1 cellular context compared by ENCODE assay signal in the genomic region with DNA sequence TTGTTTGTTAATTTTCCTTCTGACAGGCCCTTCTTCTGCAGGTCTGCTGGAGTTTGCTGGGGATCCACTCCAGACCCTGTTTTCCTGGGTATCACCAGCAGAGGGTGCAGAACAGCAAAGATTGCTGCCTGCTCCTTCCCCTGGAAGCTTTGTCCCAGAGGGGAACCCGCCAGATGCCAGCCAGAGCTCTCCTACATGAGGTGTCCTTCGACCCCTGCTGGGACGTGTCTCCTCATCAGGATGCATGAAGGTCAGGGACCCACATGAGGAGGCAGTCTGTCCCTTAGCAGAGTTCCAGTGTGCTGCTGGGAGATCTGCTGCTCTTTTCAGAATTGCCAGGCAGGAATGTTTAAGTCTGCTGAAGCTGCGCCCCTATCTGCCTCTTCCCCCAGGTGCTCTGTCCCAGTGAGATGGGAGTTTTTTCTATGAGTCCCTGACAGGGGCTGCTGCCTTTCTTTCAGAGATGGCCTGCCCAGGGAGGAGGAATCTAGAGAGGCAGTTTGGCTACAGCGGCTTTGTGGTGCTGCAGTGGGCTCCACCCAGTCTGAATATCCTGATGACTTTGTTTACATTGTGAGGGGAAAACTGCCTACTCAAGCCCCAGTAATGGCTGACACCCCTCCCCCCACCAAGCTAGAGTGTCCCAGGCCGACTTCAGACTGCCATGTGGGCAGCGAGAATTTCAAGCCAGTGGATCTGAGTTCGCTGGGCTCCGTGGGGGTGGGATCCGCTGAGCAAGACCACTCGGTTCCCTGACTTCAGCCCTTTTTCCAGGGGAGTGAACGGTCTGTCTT.
TF ChIP-seq lines count a peak whose summit lies in the region.

No MANE protein-coding gene starts in this region.

TF ChIP-seq in WTC11, 78 proteins besides CTCF, POLR2A, EP300 and RAD21:
- TF ChIP-seq, protein P1, sequence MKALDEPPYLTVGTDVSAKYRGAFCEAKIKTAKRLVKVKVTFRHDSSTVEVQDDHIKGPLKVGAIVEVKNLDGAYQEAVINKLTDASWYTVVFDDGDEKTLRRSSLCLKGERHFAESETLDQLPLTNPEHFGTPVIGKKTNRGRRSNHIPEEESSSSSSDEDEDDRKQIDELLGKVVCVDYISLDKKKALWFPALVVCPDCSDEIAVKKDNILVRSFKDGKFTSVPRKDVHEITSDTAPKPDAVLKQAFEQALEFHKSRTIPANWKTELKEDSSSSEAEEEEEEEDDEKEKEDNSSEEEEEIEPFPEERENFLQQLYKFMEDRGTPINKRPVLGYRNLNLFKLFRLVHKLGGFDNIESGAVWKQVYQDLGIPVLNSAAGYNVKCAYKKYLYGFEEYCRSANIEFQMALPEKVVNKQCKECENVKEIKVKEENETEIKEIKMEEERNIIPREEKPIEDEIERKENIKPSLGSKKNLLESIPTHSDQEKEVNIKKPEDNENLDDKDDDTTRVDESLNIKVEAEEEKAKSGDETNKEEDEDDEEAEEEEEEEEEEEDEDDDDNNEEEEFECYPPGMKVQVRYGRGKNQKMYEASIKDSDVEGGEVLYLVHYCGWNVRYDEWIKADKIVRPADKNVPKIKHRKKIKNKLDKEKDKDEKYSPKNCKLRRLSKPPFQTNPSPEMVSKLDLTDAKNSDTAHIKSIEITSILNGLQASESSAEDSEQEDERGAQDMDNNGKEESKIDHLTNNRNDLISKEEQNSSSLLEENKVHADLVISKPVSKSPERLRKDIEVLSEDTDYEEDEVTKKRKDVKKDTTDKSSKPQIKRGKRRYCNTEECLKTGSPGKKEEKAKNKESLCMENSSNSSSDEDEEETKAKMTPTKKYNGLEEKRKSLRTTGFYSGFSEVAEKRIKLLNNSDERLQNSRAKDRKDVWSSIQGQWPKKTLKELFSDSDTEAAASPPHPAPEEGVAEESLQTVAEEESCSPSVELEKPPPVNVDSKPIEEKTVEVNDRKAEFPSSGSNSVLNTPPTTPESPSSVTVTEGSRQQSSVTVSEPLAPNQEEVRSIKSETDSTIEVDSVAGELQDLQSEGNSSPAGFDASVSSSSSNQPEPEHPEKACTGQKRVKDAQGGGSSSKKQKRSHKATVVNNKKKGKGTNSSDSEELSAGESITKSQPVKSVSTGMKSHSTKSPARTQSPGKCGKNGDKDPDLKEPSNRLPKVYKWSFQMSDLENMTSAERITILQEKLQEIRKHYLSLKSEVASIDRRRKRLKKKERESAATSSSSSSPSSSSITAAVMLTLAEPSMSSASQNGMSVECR (CRISPR knock-in tag; IDR thresholded peaks at IDR 0.05; ENCODE audit: borderline replicate concordance) = no peak
- TF ChIP-seq, protein P2, sequence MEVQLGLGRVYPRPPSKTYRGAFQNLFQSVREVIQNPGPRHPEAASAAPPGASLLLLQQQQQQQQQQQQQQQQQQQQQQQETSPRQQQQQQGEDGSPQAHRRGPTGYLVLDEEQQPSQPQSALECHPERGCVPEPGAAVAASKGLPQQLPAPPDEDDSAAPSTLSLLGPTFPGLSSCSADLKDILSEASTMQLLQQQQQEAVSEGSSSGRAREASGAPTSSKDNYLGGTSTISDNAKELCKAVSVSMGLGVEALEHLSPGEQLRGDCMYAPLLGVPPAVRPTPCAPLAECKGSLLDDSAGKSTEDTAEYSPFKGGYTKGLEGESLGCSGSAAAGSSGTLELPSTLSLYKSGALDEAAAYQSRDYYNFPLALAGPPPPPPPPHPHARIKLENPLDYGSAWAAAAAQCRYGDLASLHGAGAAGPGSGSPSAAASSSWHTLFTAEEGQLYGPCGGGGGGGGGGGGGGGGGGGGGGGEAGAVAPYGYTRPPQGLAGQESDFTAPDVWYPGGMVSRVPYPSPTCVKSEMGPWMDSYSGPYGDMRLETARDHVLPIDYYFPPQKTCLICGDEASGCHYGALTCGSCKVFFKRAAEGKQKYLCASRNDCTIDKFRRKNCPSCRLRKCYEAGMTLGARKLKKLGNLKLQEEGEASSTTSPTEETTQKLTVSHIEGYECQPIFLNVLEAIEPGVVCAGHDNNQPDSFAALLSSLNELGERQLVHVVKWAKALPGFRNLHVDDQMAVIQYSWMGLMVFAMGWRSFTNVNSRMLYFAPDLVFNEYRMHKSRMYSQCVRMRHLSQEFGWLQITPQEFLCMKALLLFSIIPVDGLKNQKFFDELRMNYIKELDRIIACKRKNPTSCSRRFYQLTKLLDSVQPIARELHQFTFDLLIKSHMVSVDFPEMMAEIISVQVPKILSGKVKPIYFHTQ (CRISPR knock-in tag; IDR thresholded peaks at IDR 0.05) = no peak
- TF ChIP-seq, protein P3, sequence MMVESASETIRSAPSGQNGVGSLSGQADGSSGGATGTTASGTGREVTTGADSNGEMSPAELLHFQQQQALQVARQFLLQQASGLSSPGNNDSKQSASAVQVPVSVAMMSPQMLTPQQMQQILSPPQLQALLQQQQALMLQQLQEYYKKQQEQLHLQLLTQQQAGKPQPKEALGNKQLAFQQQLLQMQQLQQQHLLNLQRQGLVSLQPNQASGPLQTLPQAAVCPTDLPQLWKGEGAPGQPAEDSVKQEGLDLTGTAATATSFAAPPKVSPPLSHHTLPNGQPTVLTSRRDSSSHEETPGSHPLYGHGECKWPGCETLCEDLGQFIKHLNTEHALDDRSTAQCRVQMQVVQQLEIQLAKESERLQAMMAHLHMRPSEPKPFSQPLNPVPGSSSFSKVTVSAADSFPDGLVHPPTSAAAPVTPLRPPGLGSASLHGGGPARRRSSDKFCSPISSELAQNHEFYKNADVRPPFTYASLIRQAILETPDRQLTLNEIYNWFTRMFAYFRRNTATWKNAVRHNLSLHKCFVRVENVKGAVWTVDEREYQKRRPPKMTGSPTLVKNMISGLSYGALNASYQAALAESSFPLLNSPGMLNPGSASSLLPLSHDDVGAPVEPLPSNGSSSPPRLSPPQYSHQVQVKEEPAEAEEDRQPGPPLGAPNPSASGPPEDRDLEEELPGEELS (CRISPR knock-in tag; IDR thresholded peaks at IDR 0.05) = no peak
- TF ChIP-seq SMAD3 (CRISPR knock-in tag; IDR thresholded peaks at IDR 0.05; ENCODE audit: borderline replicate concordance) (no peak), MYBL2 (CRISPR knock-in tag; IDR thresholded peaks at IDR 0.05) (no peak), ZNF219 (CRISPR knock-in tag; IDR thresholded peaks at IDR 0.05; ENCODE audit: borderline replicate concordance) (no peak), SMAD4 (CRISPR knock-in tag; IDR thresholded peaks at IDR 0.05) (no peak), ZNF423 (CRISPR knock-in tag; IDR thresholded peaks at IDR 0.05) (no peak), HMGA2 (CRISPR knock-in tag; IDR thresholded peaks at IDR 0.05) (no peak), NR1H2 (CRISPR knock-in tag; IDR thresholded peaks at IDR 0.05) (no peak), NFE2L1 (CRISPR knock-in tag; IDR thresholded peaks at IDR 0.05) (no peak), ZNF121 (CRISPR knock-in tag; IDR thresholded peaks at IDR 0.05) (no peak), EMX1 (CRISPR knock-in tag; IDR thresholded peaks at IDR 0.05) (no peak), JUN (CRISPR knock-in tag; IDR thresholded peaks at IDR 0.05) (no peak)
- TF ChIP-seq, protein P4, sequence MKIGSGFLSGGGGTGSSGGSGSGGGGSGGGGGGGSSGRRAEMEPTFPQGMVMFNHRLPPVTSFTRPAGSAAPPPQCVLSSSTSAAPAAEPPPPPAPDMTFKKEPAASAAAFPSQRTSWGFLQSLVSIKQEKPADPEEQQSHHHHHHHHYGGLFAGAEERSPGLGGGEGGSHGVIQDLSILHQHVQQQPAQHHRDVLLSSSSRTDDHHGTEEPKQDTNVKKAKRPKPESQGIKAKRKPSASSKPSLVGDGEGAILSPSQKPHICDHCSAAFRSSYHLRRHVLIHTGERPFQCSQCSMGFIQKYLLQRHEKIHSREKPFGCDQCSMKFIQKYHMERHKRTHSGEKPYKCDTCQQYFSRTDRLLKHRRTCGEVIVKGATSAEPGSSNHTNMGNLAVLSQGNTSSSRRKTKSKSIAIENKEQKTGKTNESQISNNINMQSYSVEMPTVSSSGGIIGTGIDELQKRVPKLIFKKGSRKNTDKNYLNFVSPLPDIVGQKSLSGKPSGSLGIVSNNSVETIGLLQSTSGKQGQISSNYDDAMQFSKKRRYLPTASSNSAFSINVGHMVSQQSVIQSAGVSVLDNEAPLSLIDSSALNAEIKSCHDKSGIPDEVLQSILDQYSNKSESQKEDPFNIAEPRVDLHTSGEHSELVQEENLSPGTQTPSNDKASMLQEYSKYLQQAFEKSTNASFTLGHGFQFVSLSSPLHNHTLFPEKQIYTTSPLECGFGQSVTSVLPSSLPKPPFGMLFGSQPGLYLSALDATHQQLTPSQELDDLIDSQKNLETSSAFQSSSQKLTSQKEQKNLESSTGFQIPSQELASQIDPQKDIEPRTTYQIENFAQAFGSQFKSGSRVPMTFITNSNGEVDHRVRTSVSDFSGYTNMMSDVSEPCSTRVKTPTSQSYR (CRISPR knock-in tag; IDR thresholded peaks at IDR 0.05) = no peak
- TF ChIP-seq, protein P5, sequence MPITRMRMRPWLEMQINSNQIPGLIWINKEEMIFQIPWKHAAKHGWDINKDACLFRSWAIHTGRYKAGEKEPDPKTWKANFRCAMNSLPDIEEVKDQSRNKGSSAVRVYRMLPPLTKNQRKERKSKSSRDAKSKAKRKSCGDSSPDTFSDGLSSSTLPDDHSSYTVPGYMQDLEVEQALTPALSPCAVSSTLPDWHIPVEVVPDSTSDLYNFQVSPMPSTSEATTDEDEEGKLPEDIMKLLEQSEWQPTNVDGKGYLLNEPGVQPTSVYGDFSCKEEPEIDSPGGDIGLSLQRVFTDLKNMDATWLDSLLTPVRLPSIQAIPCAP (CRISPR knock-in tag; IDR thresholded peaks at IDR 0.05) = no peak
